In the genomic region with DNA sequence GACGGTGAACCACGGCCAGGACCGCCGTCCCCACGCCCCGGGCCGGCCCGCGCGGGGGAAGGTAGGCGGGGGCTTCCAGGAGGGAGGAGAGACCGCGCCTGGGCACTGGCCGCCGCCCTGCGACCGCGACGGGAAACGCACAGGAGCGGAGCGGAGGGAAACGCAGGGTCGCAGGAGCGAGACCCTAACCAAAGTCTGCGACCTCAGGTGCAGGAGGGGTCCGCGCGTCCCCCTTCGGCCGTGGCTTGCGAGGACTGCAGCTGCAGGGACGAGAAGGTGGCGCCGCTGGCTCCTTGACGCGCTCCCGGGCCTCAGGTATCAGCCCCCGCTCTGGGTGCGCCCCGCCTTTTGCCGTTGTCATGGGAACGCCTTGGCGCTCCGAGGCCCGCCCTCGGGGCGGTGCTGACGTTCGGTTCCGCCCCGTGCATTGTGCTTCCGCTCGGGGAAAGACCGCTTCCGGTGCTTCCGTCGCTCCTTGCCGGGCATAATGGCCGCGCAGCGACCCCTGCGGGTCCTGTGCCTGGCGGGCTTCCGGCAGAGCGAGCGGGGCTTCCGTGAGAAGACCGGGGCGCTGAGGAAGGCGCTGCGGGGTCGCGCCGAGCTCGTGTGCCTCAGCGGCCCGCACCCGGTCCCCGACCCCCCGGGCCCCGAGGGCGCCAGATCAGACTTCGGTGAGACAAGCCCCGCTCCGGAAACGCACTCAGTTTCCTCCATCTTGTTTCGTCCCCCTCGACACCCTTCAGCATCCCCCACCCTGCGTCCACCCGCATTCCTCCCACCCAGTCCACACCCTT, we compare ENCODE assay signal across 8 cellular contexts. TPM values are rescaled to one million over a fixed set of nuclear protein-coding genes. Genes with fewer than 3 reads are reported as not detected.
DNase-seq lines count a peak whose midpoint lies in the region; ATAC-seq and TF ChIP-seq lines count a peak whose summit lies in the region.

A gene (plus strand): TSS at position 462 of the 794 bp plus-strand sequence. CDS start 26 bp downstream, at position 488.

- H3F3A ChIP-seq in SK-N-SH (replicated peaks; ENCODE audit: insufficient read depth) = peaks cover 15% of the 10 kb centered on the region

- H3K9me2 ChIP-seq in SK-N-SH = no peaks in the 10 kb centered on the region

- TF ChIP-seq CTCF in HEK293 (tag by site-specific recombination; IDR thresholded peaks at IDR 0.05) = peak; percentile 88
- peak; percentile 26; the same call in 1 of the 2 replicates for TF ChIP-seq CTCF in SK-N-SH (IDR thresholded peaks at IDR 0.05)
- TF ChIP-seq CTCF in osteoblast (IDR thresholded peaks at IDR 0.05; ENCODE audit: extremely low read depth, low read depth, low read length) = peak; percentile 37
- peak; percentile 26 for TF ChIP-seq CTCF in thoracic aorta (IDR thresholded peaks at IDR 0.05)

- H3K9me3 ChIP-seq in HEK293 (ENCODE audit: control insufficient read depth, insufficient read depth, low read depth, low read length) = no peaks in the 10 kb centered on the region
- no peaks in the 10 kb centered on the region for H3K9me3 ChIP-seq in SK-N-SH
- H3K9me3 ChIP-seq in osteoblast (ENCODE audit: low read depth, low read length) = no peaks in the 10 kb centered on the region
- H3K9me3 ChIP-seq in thoracic aorta = no peaks in the 10 kb centered on the region

- H3K4me3 ChIP-seq in HEK293 (ENCODE audit: low read depth, low read length) (peak within 1 kb of the TSS; percentile 70), SK-N-SH (ENCODE audit: low read depth in 2 of 2, low read length in 1 of 2) (peak within 1 kb of the TSS; percentile 71 to 81), osteoblast (ENCODE audit: insufficient read depth, low read length) (peak within 1 kb of the TSS; percentile 73), thoracic aorta (peak within 1 kb of the TSS; percentile 92)

- H3K27me3 ChIP-seq in SK-N-SH (ENCODE audit: insufficient read depth) = no peaks in the 10 kb centered on the region
- H3K27me3 ChIP-seq in osteoblast (ENCODE audit: insufficient read depth, low read length) = no peaks in the 10 kb centered on the region
- H3K27me3 ChIP-seq in thoracic aorta (replicated peaks; ENCODE audit: insufficient read depth) = no peaks in the 10 kb centered on the region

- peaks cover 14 to 61% of the 10 kb centered on the region in 2 experiments for H3K36me3 ChIP-seq in HEK293 (ENCODE audit: control insufficient read depth in 2 of 2, insufficient read depth in 1 of 2, low read length in 2 of 2)
- H3K36me3 ChIP-seq in SK-N-SH (replicated peaks in 1 of 2; ENCODE audit: control insufficient read depth in 1 of 2, insufficient read depth in 2 of 2, low read length in 1 of 2) = peaks cover 14 to 17% of the 10 kb centered on the region in 2 experiments
- H3K36me3 ChIP-seq in osteoblast (ENCODE audit: insufficient read depth, low read length) = peaks cover 48% of the 10 kb centered on the region
- peaks cover 4% of the 10 kb centered on the region for H3K36me3 ChIP-seq in thoracic aorta

- CTCF ChIA-PET in HEK293 (lab: Yijun Ruan, JAX) = interaction anchor here (0.6 to 1.9 kb wide), 9 partner anchors 10 to 331 kb away, joined by 3 to 13 read pairs (median 5); a partner anchor contains a TSS
- CTCF ChIA-PET in SK-N-SH (lab: Yijun Ruan, JAX) = interaction anchor here (0.6 to 2.8 kb wide), 16 partner anchors 10 to 204 kb away, joined by 3 to 20 read pairs (median 4); a partner anchor contains a TSS

- TF ChIP-seq RAD21 in SK-N-SH (IDR thresholded peaks at IDR 0.05; ENCODE audit: low read length) = peak; percentile 49

- ATAC-seq in thoracic aorta (ENCODE audit: insufficient number of reproducible peaks, low FRiP score, low read depth) = peak; percentile 77

- POLR2A ChIA-PET in HEK293 (lab: Yijun Ruan, JAX) = interaction anchor here (1.2 to 1.6 kb wide), 2 partner anchors 16 to 325 kb away, joined by 5 to 7 read pairs; a partner anchor contains a TSS
- POLR2A ChIA-PET in SK-N-SH (lab: Yijun Ruan, JAX) = interaction anchor here (1.0 to 1.3 kb wide), 5 partner anchors 9 to 203 kb away, joined by 3 to 4 read pairs (median 3); a partner anchor contains a TSS

- H2AFZ ChIP-seq in SK-N-SH (ENCODE audit: low read depth) (peak within 1 kb of the TSS; percentile 63; the same call in 1 of the 2 replicates), osteoblast (ENCODE audit: low read length) (peak within 1 kb of the TSS; percentile 66)

- H3K79me2 ChIP-seq in SK-N-SH (ENCODE audit: insufficient read depth) = peaks cover 31% of the 10 kb centered on the region
- peaks cover 21% of the 10 kb centered on the region for H3K79me2 ChIP-seq in osteoblast (ENCODE audit: insufficient read depth, low read length)

- H3K9ac ChIP-seq in SK-N-SH = peak within 1 kb of the TSS; percentile 86

- under 1% methylated on average over 29 of the region's 91 CpGs for WGBS in SK-N-SH (ENCODE audit: low lambda C conversion rate)

- no peaks in the 10 kb centered on the region for H4K20me1 ChIP-seq in SK-N-SH (ENCODE audit: insufficient read depth)
- H4K20me1 ChIP-seq in osteoblast (ENCODE audit: insufficient read depth, low read length) = no peaks in the 10 kb centered on the region

- H3K4me1 ChIP-seq in HEK293 (ENCODE audit: control insufficient read depth, insufficient read depth, low read length) = peaks cover 6% of the 10 kb centered on the region
- peaks cover 20 to 21% of the 10 kb centered on the region in 2 experiments; a peak in 3 of 4 replicates for H3K4me1 ChIP-seq in SK-N-SH (ENCODE audit: control insufficient read depth in 1 of 2, insufficient read depth in 2 of 2, low read depth in 1 of 2, low read length in 1 of 2)
- peaks cover 34% of the 10 kb centered on the region for H3K4me1 ChIP-seq in osteoblast (ENCODE audit: insufficient read depth, low read length)
- peaks cover 10 to 29% of the 10 kb centered on the region in 2 donors for H3K4me1 ChIP-seq in thoracic aorta (ENCODE audit: control insufficient read depth in 1 of 2, low read depth in 2 of 2)

- H3K27ac ChIP-seq in HEK293 (ENCODE audit: extremely low read depth, low read depth, low read length) = peak within 1 kb of the TSS; percentile 81
- H3K27ac ChIP-seq in SK-N-SH (ENCODE audit: low read depth in 2 of 2, low read length in 1 of 2) = peak within 1 kb of the TSS; percentile 79 to 92
- peak within 1 kb of the TSS; percentile 80 for H3K27ac ChIP-seq in osteoblast (ENCODE audit: low read depth, low read length)
- peak within 1 kb of the TSS; percentile 70 to 83 for H3K27ac ChIP-seq in thoracic aorta

- DNase-seq in GM04504 (ENCODE audit: low read depth) (peak; percentile 95), MV-4-11 (lab: John Stamatoyannopoulos, UW) (peak; percentile 90), SK-N-SH (peak; percentile 97), globus pallidus (ENCODE audit: low spot score) (peak; percentile 90), osteoblast (ENCODE audit: insufficient read length, low spot score, missing footprints) (peak; percentile 98), thoracic aorta (ENCODE audit: low spot score) (peak; percentile 70)
- DNase-seq in activated naive CD4-positive, alpha-beta T cell treated with anti-CD3 and anti-CD28 coated beads, Interleukin-2, amount 50 U/mL, for 16 hours = peak; percentile 97

- H3K4me2 ChIP-seq in SK-N-SH (peak within 1 kb of the TSS; percentile 99), osteoblast (ENCODE audit: insufficient read depth, low read length) (peak within 1 kb of the TSS; percentile 82)

- TF ChIP-seq EP300 in SK-N-SH (IDR thresholded peaks at IDR 0.05; ENCODE audit: borderline replicate concordance in 1 of 2, low read depth in 1 of 2, low read length in 1 of 2) = no peak

TF ChIP-seq in HEK293, 187 proteins besides CTCF, POLR2A, EP300 and RAD21 (continues in another document):
- TF ChIP-seq ZNF184 (tag by site-specific recombination; IDR thresholded peaks at IDR 0.05) (0 out of 2 replicates have a peak, but pooled peaks have one; percentile 38), ZNF600 (tag by site-specific recombination; IDR thresholded peaks at IDR 0.05) (peak; percentile 31; the same call in 1 of the 2 replicates), GLIS2 (tag by site-specific recombination; IDR thresholded peaks at IDR 0.05) (peak; percentile 60), MYNN (tag by site-specific recombination; IDR thresholded peaks at IDR 0.05; ENCODE audit: borderline replicate concordance) (0 out of 2 replicates have a peak, but pooled peaks have one; percentile 21), ZNF561 (tag by site-specific recombination; IDR thresholded peaks at IDR 0.05; ENCODE audit: borderline replicate concordance) (0 out of 2 replicates have a peak, but pooled peaks have one; percentile 92)
- TF ChIP-seq, protein P1, sequence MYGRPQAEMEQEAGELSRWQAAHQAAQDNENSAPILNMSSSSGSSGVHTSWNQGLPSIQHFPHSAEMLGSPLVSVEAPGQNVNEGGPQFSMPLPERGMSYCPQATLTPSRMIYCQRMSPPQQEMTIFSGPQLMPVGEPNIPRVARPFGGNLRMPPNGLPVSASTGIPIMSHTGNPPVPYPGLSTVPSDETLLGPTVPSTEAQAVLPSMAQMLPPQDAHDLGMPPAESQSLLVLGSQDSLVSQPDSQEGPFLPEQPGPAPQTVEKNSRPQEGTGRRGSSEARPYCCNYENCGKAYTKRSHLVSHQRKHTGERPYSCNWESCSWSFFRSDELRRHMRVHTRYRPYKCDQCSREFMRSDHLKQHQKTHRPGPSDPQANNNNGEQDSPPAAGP (tag by site-specific recombination; IDR thresholded peaks at IDR 0.05) = peak; percentile 90

TF ChIP-seq in SK-N-SH, 30 proteins besides CTCF, POLR2A, EP300 and RAD21 (continues in another document):
- TF ChIP-seq, protein P2, sequence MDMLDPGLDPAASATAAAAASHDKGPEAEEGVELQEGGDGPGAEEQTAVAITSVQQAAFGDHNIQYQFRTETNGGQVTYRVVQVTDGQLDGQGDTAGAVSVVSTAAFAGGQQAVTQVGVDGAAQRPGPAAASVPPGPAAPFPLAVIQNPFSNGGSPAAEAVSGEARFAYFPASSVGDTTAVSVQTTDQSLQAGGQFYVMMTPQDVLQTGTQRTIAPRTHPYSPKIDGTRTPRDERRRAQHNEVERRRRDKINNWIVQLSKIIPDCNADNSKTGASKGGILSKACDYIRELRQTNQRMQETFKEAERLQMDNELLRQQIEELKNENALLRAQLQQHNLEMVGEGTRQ (IDR thresholded peaks at IDR 0.05; ENCODE audit: borderline replicate concordance, low read depth, low read length) = no peak
- TF ChIP-seq GABPA (IDR thresholded peaks at IDR 0.05; ENCODE audit: low read depth) (peak; percentile 96), RXRA (IDR thresholded peaks at IDR 0.05; ENCODE audit: borderline replicate concordance, low read depth) (no peak), TAF1 (IDR thresholded peaks at IDR 0.05; ENCODE audit: borderline replicate concordance, low read depth, low read length) (peak; percentile 95), EZH2phosphoT487 (IDR thresholded peaks at IDR 0.05; ENCODE audit: borderline replicate concordance, low read depth) (no peak), FOXJ3 (CRISPR knock-in tag; IDR thresholded peaks at IDR 0.05) (no peak)

RNA-seq across cellular contexts. Expression of the gene that starts here (rescaled TPM):
- polyA plus RNA-seq in SK-N-SH (2012; rRNA removed) = 58.1 and 59.2 TPM in 2 replicates
- 39.2 and 51.0 TPM in 2 replicates for polyA plus RNA-seq in SK-N-SH (2012; cell fraction: cytosol; rRNA removed)
- polyA plus RNA-seq in SK-N-SH (2012; cell fraction: nucleus; rRNA removed) = 34.5 and 38.7 TPM in 2 replicates
- total RNA-seq in osteoblast = 59.0 and 61.3 TPM in 2 replicates
- total RNA-seq in thoracic aorta = 10 to 100 TPM; 44.1 to 46.6 TPM

Comparison
In these comparisons a context has a peak if more than half of its experiments do, and no peak if none do; other contexts are left out.
1. Peak in every context shown above with its lines: DNase-seq, ATAC-seq, H3K4me3 ChIP-seq and H3K27ac ChIP-seq.
2. CTCF ChIP-seq: peak in every context shown above with its lines; median percentile 88 in HEK293; 37 in osteoblast; 26 in SK-N-SH; 26 in thoracic aorta.